ENCODE assay signal across 16 cellular contexts in the genomic region with DNA sequence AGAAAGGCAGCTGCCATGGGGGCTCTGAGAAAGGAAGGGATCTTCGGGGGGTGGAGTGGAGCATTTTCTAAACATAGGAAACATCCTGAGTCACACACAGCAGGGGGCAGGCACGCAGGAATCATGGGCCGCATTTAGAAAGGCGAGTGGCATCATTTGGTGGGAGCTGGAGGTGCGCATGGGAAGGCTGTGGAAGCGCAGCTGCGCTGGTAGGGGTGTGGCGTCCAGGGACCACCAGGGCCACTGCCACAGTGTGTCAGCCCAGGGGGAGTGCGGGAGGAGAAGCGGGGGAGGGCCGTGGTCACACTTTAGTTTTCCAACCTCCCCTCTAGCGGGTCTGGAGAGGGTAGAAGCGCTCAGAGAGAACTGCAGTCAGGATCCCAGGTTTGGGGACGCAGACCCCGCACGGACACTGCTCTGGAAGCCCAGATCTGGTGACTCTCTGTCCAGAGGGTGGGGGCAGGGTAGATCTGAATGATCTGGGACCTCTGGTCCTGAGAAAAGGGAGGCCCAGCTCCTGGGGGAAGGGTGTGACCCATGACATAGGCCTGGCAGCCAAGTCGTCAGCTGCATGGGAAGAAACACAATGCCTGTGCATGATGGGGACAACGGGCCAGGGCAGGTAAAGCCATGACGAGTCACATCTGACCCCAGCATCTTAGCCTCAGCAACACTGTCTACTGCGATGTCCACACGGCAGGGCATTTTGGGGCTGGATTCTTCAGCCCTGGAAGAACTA.
DNase-seq lines count a peak whose midpoint lies in the region; ATAC-seq and TF ChIP-seq lines count a peak whose summit lies in the region.
"Had no signal": no experiment of that assay in that cellular context is flagged by ENCODE, and none has a peak within 500 bp of the region (broad histone marks: within the 10 kb centered on the region; RNA-seq: fewer than 3 reads in every experiment).

No MANE protein-coding gene starts in this region.

- H3K36me3 ChIP-seq in BLaER1 (no peaks in the 10 kb centered on the region), neural cell (ENCODE audit: insufficient read depth, low read length) (no peaks in the 10 kb centered on the region)
- H3K36me3 ChIP-seq: esophagus squamous epithelium, SJSA1, suprapubic skin had no signal

- no peaks in the 10 kb centered on the region for H4K20me1 ChIP-seq in BLaER1
- H4K20me1 ChIP-seq in neural cell (ENCODE audit: insufficient read depth), result no peaks in the 10 kb centered on the region

- no peak overlapping the region for H3K27ac ChIP-seq in BLaER1
- H3K27ac ChIP-seq in neural cell (ENCODE audit: low read length), result no peak overlapping the region
- H3K27ac ChIP-seq: body of pancreas, esophagus squamous epithelium, SJSA1, suprapubic skin had no signal

- no peaks in the 10 kb centered on the region for H3K79me2 ChIP-seq in neural cell (replicated peaks; ENCODE audit: insufficient read depth, low read length)

- ATAC-seq in HG02571 (IDR thresholded peaks at IDR 0.05; ENCODE audit: unreplicated experiment) (no peak), GM19455 (IDR thresholded peaks at IDR 0.05; ENCODE audit: unreplicated experiment) (no peak), GM18858 (IDR thresholded peaks at IDR 0.05; ENCODE audit: unreplicated experiment) (no peak)
- ATAC-seq: body of pancreas, right cardiac atrium had no signal

- H3K4me3 ChIP-seq in BLaER1 (no peak overlapping the region), HFF-Myc (replicated peaks; ENCODE audit: low read depth, low read length) (no peak overlapping the region), neural cell (ENCODE audit: low read length) (no peak overlapping the region)
- H3K4me3 ChIP-seq: body of pancreas, esophagus squamous epithelium, SJSA1, suprapubic skin had no signal

- H3K4me2 ChIP-seq in BLaER1 (peak overlapping the region; percentile 46), neural cell (ENCODE audit: low read length) (no peak overlapping the region)

- H3F3A ChIP-seq in neural cell (ENCODE audit: insufficient read depth, low read length, poor library complexity, severe bottlenecking), result no peaks in the 10 kb centered on the region

- H2AFZ ChIP-seq in neural cell (ENCODE audit: low read depth, low read length), result no peak overlapping the region

- H3K9me3 ChIP-seq in BLaER1 (peaks cover 5% of the 10 kb centered on the region), neural cell (ENCODE audit: low read length) (peaks cover 4% of the 10 kb centered on the region)
- H3K9me3 ChIP-seq: body of pancreas, SJSA1, suprapubic skin had no signal

- TF ChIP-seq CTCF in HFF-Myc (IDR thresholded peaks at IDR 0.05; ENCODE audit: low read depth, low read length, missing control alignments) (peak; percentile 6), neural cell (IDR thresholded peaks at IDR 0.05; ENCODE audit: poor library complexity, severe bottlenecking) (peak; percentile 28)

- 0 out of 2 replicates have a peak overlapping the region, but pooled peaks have one; percentile 12 for H3K9ac ChIP-seq in BLaER1
- no peak overlapping the region for H3K9ac ChIP-seq in neural cell (ENCODE audit: low read length)

- TF ChIP-seq EP300 in neural cell (conservative IDR thresholded peaks at IDR 0.05; ENCODE audit: poor library complexity, severe bottlenecking), result no peak

- H3K4me1 ChIP-seq in BLaER1, result peaks cover 55% of the 10 kb centered on the region
- H3K4me1 ChIP-seq: body of pancreas, esophagus squamous epithelium, SJSA1, suprapubic skin had no signal

- H3K9me2 ChIP-seq in neural cell (ENCODE audit: insufficient read depth, low read length), result no peaks in the 10 kb centered on the region

- DNase-seq in HFF-Myc (ENCODE audit: extremely low read depth, low read depth), result no peak
- DNase-seq in astrocyte of the hippocampus (ENCODE audit: low read depth, low spot score), result peak; percentile 20
- DNase-seq in SIG-M5 (lab: John Stamatoyannopoulos, UW), result no peak
- DNase-seq: activated CD4-positive, alpha-beta T cell treated with anti-CD3 and anti-CD28 coated beads, Interleukin-2, amount 10 ng/mL, durations not matched to agents 7 days and 5 days; body of pancreas; esophagus squamous epithelium; NCI-H1105 treated with DMSO at 0.1 percent for 48 hours; right cardiac atrium; stimulated activated CD4-positive, alpha-beta T cell treated with anti-CD3 and anti-CD28 coated beads, Interleukin-1b, Interleukin-23, amount 100 ng/mL, for 48 hours had no signal

- no peak for TF ChIP-seq RAD21 in neural cell (conservative IDR thresholded peaks at IDR 0.05)

- H3K27me3 ChIP-seq in BLaER1, result no peaks in the 10 kb centered on the region
- H3K27me3 ChIP-seq in neural cell (ENCODE audit: insufficient read depth, low read depth, low read length), result no peaks in the 10 kb centered on the region
- H3K27me3 ChIP-seq: body of pancreas, SJSA1 had no signal

TF ChIP-seq in neural cell, 6 proteins besides CTCF, POLR2A, EP300 and RAD21:
- TF ChIP-seq TAF1 (IDR thresholded peaks at IDR 0.05; ENCODE audit: low read depth), result no peak
- TF ChIP-seq POLR2AphosphoS5 (IDR thresholded peaks at IDR 0.05), result no peak
- no peak for TF ChIP-seq SMC3 (conservative IDR thresholded peaks at IDR 0.05; ENCODE audit: poor library complexity)
- TF ChIP-seq EZH2 (IDR thresholded peaks at IDR 0.05; ENCODE audit: borderline replicate concordance, insufficient read depth, low read length, poor library complexity, severe bottlenecking), result no peak
- TF ChIP-seq, protein P1, sequence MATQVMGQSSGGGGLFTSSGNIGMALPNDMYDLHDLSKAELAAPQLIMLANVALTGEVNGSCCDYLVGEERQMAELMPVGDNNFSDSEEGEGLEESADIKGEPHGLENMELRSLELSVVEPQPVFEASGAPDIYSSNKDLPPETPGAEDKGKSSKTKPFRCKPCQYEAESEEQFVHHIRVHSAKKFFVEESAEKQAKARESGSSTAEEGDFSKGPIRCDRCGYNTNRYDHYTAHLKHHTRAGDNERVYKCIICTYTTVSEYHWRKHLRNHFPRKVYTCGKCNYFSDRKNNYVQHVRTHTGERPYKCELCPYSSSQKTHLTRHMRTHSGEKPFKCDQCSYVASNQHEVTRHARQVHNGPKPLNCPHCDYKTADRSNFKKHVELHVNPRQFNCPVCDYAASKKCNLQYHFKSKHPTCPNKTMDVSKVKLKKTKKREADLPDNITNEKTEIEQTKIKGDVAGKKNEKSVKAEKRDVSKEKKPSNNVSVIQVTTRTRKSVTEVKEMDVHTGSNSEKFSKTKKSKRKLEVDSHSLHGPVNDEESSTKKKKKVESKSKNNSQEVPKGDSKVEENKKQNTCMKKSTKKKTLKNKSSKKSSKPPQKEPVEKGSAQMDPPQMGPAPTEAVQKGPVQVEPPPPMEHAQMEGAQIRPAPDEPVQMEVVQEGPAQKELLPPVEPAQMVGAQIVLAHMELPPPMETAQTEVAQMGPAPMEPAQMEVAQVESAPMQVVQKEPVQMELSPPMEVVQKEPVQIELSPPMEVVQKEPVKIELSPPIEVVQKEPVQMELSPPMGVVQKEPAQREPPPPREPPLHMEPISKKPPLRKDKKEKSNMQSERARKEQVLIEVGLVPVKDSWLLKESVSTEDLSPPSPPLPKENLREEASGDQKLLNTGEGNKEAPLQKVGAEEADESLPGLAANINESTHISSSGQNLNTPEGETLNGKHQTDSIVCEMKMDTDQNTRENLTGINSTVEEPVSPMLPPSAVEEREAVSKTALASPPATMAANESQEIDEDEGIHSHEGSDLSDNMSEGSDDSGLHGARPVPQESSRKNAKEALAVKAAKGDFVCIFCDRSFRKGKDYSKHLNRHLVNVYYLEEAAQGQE (IDR thresholded peaks at IDR 0.05; ENCODE audit: borderline replicate concordance), result no peak
- TF ChIP-seq MXI1 (conservative IDR thresholded peaks at IDR 0.05; ENCODE audit: poor library complexity, severe bottlenecking), result no peak
